ENCODE assay signal across 9 cellular contexts in the genomic region with DNA sequence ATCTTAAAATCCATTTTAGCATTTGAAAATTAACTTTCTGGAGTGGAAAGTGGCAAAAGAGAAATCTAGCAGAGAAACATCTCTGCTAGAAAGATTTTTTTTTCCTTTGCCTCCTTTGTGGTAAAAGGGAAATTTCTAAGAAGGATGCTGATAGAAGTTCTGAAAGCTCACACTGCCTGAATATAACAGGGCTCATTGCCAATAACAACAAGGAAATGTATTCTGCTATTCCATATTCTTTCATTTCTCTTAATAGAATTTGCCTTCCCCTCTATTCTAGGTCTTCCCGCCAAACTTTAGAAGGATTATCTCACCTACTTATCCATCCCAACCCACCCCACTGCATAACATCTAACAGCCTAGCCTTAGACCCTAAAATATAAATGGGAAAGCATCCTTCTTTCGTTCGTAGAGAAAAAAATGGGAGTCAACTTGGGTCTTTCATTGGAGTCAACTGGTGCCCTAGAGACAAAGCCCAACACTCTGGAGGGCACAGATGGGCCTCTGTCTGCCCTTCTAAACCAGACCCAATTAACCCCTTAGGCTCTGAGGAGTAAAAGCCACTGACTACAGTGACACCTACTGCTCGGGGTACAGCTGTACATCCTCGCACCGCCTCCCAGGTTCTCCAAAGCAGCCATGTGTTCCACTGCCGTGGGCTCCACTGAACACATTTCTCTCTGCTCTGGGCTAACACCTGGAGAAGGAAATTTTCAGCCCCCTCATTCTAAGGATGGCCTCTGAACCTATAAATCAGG.
DNase-seq lines count a peak whose midpoint lies in the region; ATAC-seq, FAIRE-seq and TF ChIP-seq lines count a peak whose summit lies in the region.
"Had no signal": no experiment of that assay in that cellular context is flagged by ENCODE, and none has a peak within 500 bp of the region (broad histone marks: within the 10 kb centered on the region; RNA-seq: fewer than 3 reads in every experiment).

No MANE protein-coding gene starts in this region.

- ATAC-seq in PC-3 = no peak
- peak in 3 of 4 donors; percentile 18 to 51 (median 44) for ATAC-seq in pancreas
- ATAC-seq in HG02623 (IDR thresholded peaks at IDR 0.05; ENCODE audit: unreplicated experiment) = no peak

- H3K36me3 Mint-ChIP-seq in Caco-2 (ENCODE audit: insufficient read depth, unreplicated experiment) (peaks cover 6% of the 10 kb centered on the region), endodermal cell (ENCODE audit: low read depth) (no peaks in the 10 kb centered on the region)

- H3K9me3 ChIP-seq in Caco-2 (no peaks in the 10 kb centered on the region), PC-3 (ENCODE audit: low read length) (no peaks in the 10 kb centered on the region), endodermal cell (ENCODE audit: control insufficient read depth, low read length) (no peaks in the 10 kb centered on the region), pancreas (peaks cover 0 to 2% (median 0%) of the 10 kb centered on the region in 4 donors)
- H3K9me3 ChIP-seq: SJCRH30 had no signal

- no peaks in the 10 kb centered on the region for H3K9me2 ChIP-seq in PC-3 (replicated peaks; ENCODE audit: low read length)

- H3K27me3 Mint-ChIP-seq in Caco-2 (ENCODE audit: insufficient read depth, unreplicated experiment) (no peaks in the 10 kb centered on the region), endodermal cell (ENCODE audit: insufficient read depth) (no peaks in the 10 kb centered on the region)

- no peak overlapping the region for H3K4me3 ChIP-seq in Caco-2 (ENCODE audit: low read depth, low read length)
- H3K4me3 ChIP-seq in HL-60 (replicated peaks; ENCODE audit: insufficient read depth, low read length) = no peak overlapping the region
- H3K4me3 ChIP-seq in PC-3 (ENCODE audit: low read length) = no peak overlapping the region
- H3K4me3 ChIP-seq in endodermal cell (ENCODE audit: low read length) = peak overlapping the region; percentile 59
- peak overlapping the region in 1 of 4 donors; percentile 30 for H3K4me3 ChIP-seq in pancreas
- H3K4me3 ChIP-seq: SJCRH30 had no signal

- H3K27ac ChIP-seq in HL-60 (replicated peaks) (peak overlapping the region; percentile 75), PC-3 (ENCODE audit: low read length) (peak overlapping the region; percentile 68; the same call in 1 of the 2 replicates), endodermal cell (ENCODE audit: low read depth, low read length) (peak overlapping the region; percentile 79), pancreas (peak overlapping the region in 2 of 4 donors; percentile 44 to 71)
- H3K27ac ChIP-seq: SJCRH30 had no signal

- no peak overlapping the region for H2AFZ ChIP-seq in PC-3 (ENCODE audit: low read length)

- TF ChIP-seq CTCF in Caco-2 (IDR thresholded peaks at IDR 0.05; ENCODE audit: insufficient read depth in 1 of 2, low read depth in 1 of 2, low read length in 1 of 2, severe bottlenecking in 1 of 2, unreplicated experiment in 1 of 2) (peak; percentile 23 to 47), HL-60 (IDR thresholded peaks at IDR 0.05; ENCODE audit: insufficient read depth, low read length) (no peak), PC-3 (conservative IDR thresholded peaks at IDR 0.05; ENCODE audit: low read depth, low read length) (peak; percentile 61), endodermal cell (conservative IDR thresholded peaks at IDR 0.05) (peak; percentile 81), pancreas (IDR thresholded peaks at IDR 0.05) (no peak)

- POLR2A ChIA-PET in Caco-2 (lab: Charles Lee) = interaction anchor here (1.0 to 1.9 kb wide), 4 partner anchors 13 to 87 kb away, joined by 4 to 9 read pairs (median 6); no protein-coding TSS in a partner anchor
- POLR2A ChIA-PET in PC-3 (lab: Charles Lee; ENCODE audit: unreplicated experiment) = interaction anchor here (0.5 kb wide), 1 partner anchor 397 kb away, joined by 4 read pairs; no protein-coding TSS in a partner anchor

- H3K9me3 Mint-ChIP-seq in Caco-2 (ENCODE audit: unreplicated experiment) = no peaks in the 10 kb centered on the region
- H3K9me3 Mint-ChIP-seq in endodermal cell = no peaks in the 10 kb centered on the region

- BruUV-seq in Caco-2 (replicated peaks; lab: Mats Ljungman, UMichigan) (TSS peak; percentile 88), PC-3 (replicated peaks; lab: Mats Ljungman, UMichigan) (no TSS peak)

- H3K4me2 ChIP-seq in PC-3 (ENCODE audit: low read length) = peak overlapping the region; percentile 88

- 0 out of 2 replicates have a peak, but pooled peaks cover 4% of the 10 kb centered on the region for H3K79me2 ChIP-seq in PC-3 (ENCODE audit: low read length)

- intact Hi-C loops in Caco-2 (cut with micrococcal nuclease; ENCODE audit: unreplicated experiment) = loop anchor here (1.0 to 5.0 kb wide), 9 partner anchors 13 to 393 kb away; no protein-coding TSS in a partner anchor
- intact Hi-C loops in PC-3 (cut with micrococcal nuclease) = loop anchor here (2.0 kb wide), 1 partner anchor 35 kb away; no protein-coding TSS in a partner anchor
- intact Hi-C loops in pancreas (cut with DNase I) = loop anchor here in 1 of 3 donors (10.0 kb wide), 1 partner anchor 95 kb away; no protein-coding TSS in a partner anchor

- CTCF ChIA-PET in Caco-2 (lab: Charles Lee) (interaction anchor here (0.5 to 1.9 kb wide), 9 partner anchors 22 to 393 kb away, joined by 3 to 11 read pairs (median 5); no protein-coding TSS in a partner anchor), PC-3 (lab: Charles Lee) (interaction anchor here (0.7 kb wide), 1 partner anchor 37 kb away, joined by 3 read pairs; no protein-coding TSS in a partner anchor)

- DNase-seq in Caco-2 (peak in 1 of 2 experiments; percentile 36), HL-60 (ENCODE audit: low read depth in 1 of 2, low spot score in 1 of 2) (no peak), PC-3 (peak; percentile 18), endodermal cell (peak; percentile 78), pancreas (no peak), inferior parietal cortex (ENCODE audit: extremely low spot score) (no peak)
- no peak for DNase-seq in activated effector memory CD4-positive, alpha-beta T cell treated with anti-CD3 and anti-CD28 coated beads, Interleukin-2, amount 50 U/mL, for 16 hours

- no peaks in the 10 kb centered on the region for H4K20me1 ChIP-seq in PC-3 (ENCODE audit: low read length)

- H3K4me1 Mint-ChIP-seq in Caco-2 (ENCODE audit: low read depth, unreplicated experiment) = peaks cover 44% of the 10 kb centered on the region
- H3K4me1 Mint-ChIP-seq in endodermal cell = peaks cover 60% of the 10 kb centered on the region

- H3K4me1 ChIP-seq in Caco-2 (peaks cover 51% of the 10 kb centered on the region), PC-3 (ENCODE audit: insufficient read depth, low read length) (peaks cover 45% of the 10 kb centered on the region), endodermal cell (ENCODE audit: control insufficient read depth, insufficient read depth, low read length) (peaks cover 36% of the 10 kb centered on the region), pancreas (peaks cover 0 to 7% (median 4%) of the 10 kb centered on the region in 3 donors)

- H3K36me3 ChIP-seq in Caco-2 (ENCODE audit: control insufficient read depth, insufficient read depth, low read length) (no peaks in the 10 kb centered on the region), PC-3 (ENCODE audit: low read depth, low read length) (no peaks in the 10 kb centered on the region), endodermal cell (ENCODE audit: control insufficient read depth, insufficient read depth, low read length) (no peaks in the 10 kb centered on the region), pancreas (no peaks in the 10 kb centered on the region)
- H3K36me3 ChIP-seq: SJCRH30 had no signal

- H3K9ac ChIP-seq in PC-3 (ENCODE audit: low read length) = peak overlapping the region; percentile 51
- H3K9ac ChIP-seq in endodermal cell (ENCODE audit: extremely low read depth, low read length, poor library complexity, severe bottlenecking) = no peak overlapping the region

- H3K4me3 Mint-ChIP-seq in Caco-2 (ENCODE audit: unreplicated experiment) (peak overlapping the region; percentile 79), endodermal cell (no peak overlapping the region)

- H3K27me3 ChIP-seq in Caco-2 (replicated peaks; ENCODE audit: control insufficient read depth, insufficient read depth, low read length) = no peaks in the 10 kb centered on the region
- H3K27me3 ChIP-seq in HL-60 (ENCODE audit: insufficient read depth, poor library complexity, severe bottlenecking) = no peaks in the 10 kb centered on the region
- no peaks in the 10 kb centered on the region for H3K27me3 ChIP-seq in PC-3 (ENCODE audit: low read length)
- H3K27me3 ChIP-seq in endodermal cell (ENCODE audit: control insufficient read depth, insufficient read depth, low read length, poor library complexity, severe bottlenecking) = no peaks in the 10 kb centered on the region
- no peaks in the 10 kb centered on the region for H3K27me3 ChIP-seq in pancreas
- H3K27me3 ChIP-seq: SJCRH30 had no signal

- H3K27ac Mint-ChIP-seq in Caco-2 (ENCODE audit: unreplicated experiment) = peak overlapping the region; percentile 58
- H3K27ac Mint-ChIP-seq in endodermal cell = no peak overlapping the region

- WGBS in endodermal cell (ENCODE audit: insufficient coverage in 1 of 2, insufficient read length in 1 of 2), 2 experiments = 52% methylated on average over 6 to 7 of the region's 7 CpGs
- WGBS in pancreas, 2 donors = 87 to 92% methylated on average over 7 of the region's 7 CpGs

- H3F3A ChIP-seq in PC-3 (ENCODE audit: low read length, unreplicated experiment) = no peaks in the 10 kb centered on the region

- no peak for FAIRE-seq in pancreas (lab: Jason Lieb, UNC)

Comparison
In these comparisons a context has a peak if more than half of its experiments do, and no peak if none do; other contexts are left out.
1. DNase-seq: peak in PC-3 (single experiment) and endodermal cell (single experiment); none in HL-60 (0 of 2), pancreas (0 of 6), inferior parietal cortex (single experiment) and activated effector memory CD4-positive, alpha-beta T cell treated with anti-CD3 and anti-CD28 coated beads, Interleukin-2, amount 50 U/mL, for 16 hours (single experiment).
2. CTCF ChIP-seq: peak in Caco-2 (2 of 2), PC-3 (single experiment) and endodermal cell (single experiment); none in HL-60 (single experiment) and pancreas (0 of 4).
3. ATAC-seq: peak in pancreas (3 of 4); none in PC-3 (single experiment) and HG02623 (single experiment).